Comparison of ENCODE assay signal across 1 cellular context in genomic region chr11:11843642-11844041, GRCh38.
TF ChIP-seq lines count a peak whose summit lies in the region.

No MANE protein-coding gene starts in this region.

TF ChIP-seq in K562, 482 proteins besides CTCF, POLR2A, EP300 and RAD21 (continued from another document):
- TF ChIP-seq GTF3C2 (IDR thresholded peaks at IDR 0.05; ENCODE audit: borderline replicate concordance, extremely low read depth, insufficient read length) (no peak), TEAD4 (IDR thresholded peaks at IDR 0.05; ENCODE audit: low read length) (peak; percentile 43; the same call in 1 of the 2 replicates), TEAD4 (CRISPR knock-in tag; IDR thresholded peaks at IDR 0.05; ENCODE audit: borderline replicate concordance) (no peak), RBFOX2 (IDR thresholded peaks at IDR 0.05; ENCODE audit: low read depth, low read length) (peak; percentile 33; the same call in 1 of the 2 replicates), ZFP1 (CRISPR knock-in tag; IDR thresholded peaks at IDR 0.05) (0 out of 2 replicates have a peak, but pooled peaks have one; percentile 26), MLLT1 (IDR thresholded peaks at IDR 0.05) (0 out of 4 replicates have a peak, but pooled peaks of 1 of the 2 experiments have one; percentile 12), HDAC3 (IDR thresholded peaks at IDR 0.05; ENCODE audit: borderline replicate concordance, partially characterized antibody) (peak; percentile 51), DACH1 (IDR thresholded peaks at IDR 0.05; ENCODE audit: partially characterized antibody) (peak; percentile 4), PBX2 (CRISPR knock-in tag; IDR thresholded peaks at IDR 0.05; ENCODE audit: low read depth) (no peak), PBX2 (tag; conservative IDR thresholded peaks at IDR 0.05; ENCODE audit: low read depth) (peak; percentile 49), ARID1B (IDR thresholded peaks at IDR 0.05) (0 out of 2 replicates have a peak, but pooled peaks have one; percentile 57), MEIS2 (IDR thresholded peaks at IDR 0.05; ENCODE audit: partially characterized antibody) (peak; percentile 67), ESRRA (IDR thresholded peaks at IDR 0.05; ENCODE audit: borderline replicate concordance, low read depth) (no peak), ETV1 (tag; conservative IDR thresholded peaks at IDR 0.05; ENCODE audit: low read depth) (peak; percentile 70), PKNOX1 (IDR thresholded peaks at IDR 0.05) (peak; percentile 17; the same call in 1 of the 2 replicates), HDAC8 (tag; IDR thresholded peaks at IDR 0.05) (no peak), NCOR1 (IDR thresholded peaks at IDR 0.05) (0 out of 2 replicates have a peak, but pooled peaks have one; percentile 4)
